In genomic region chr10:31675726-31676125, GRCh38 we compare ENCODE assay signal across 1 cellular context.
TF ChIP-seq lines count a peak whose summit lies in the region.

No MANE protein-coding gene starts in this region.

TF ChIP-seq in GM23338, 12 proteins besides CTCF, POLR2A, EP300 and RAD21 (continued from another document):
- TF ChIP-seq JUNB (IDR thresholded peaks at IDR 0.05; ENCODE audit: unreplicated experiment): no peak
- TF ChIP-seq REST (IDR thresholded peaks at IDR 0.05; ENCODE audit: unreplicated experiment): no peak
- no peak for TF ChIP-seq EZH2phosphoT487 (IDR thresholded peaks at IDR 0.05; ENCODE audit: unreplicated experiment)
- no peak for TF ChIP-seq ETS1 (IDR thresholded peaks at IDR 0.05)
